Comparison of ENCODE assay signal across 2 cellular contexts in the genomic region with DNA sequence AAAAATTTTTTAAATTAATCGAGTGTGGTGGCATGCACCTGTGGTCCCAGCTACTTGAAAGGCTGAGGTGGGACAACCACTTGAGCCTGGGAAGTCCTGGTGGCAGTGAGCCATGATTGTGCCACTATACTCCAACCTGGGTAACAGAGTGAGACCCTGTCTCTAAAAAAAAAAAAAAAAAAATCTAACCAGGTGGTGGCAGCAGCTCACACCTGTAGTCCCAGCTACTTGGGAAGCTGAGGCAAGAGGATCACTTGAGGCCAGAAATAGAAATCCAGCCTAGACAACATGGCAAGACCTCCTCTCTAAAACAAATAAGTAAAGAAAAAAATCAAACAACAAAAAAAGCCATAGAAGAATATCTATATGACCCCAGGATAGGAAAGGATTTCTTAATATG.
TF ChIP-seq lines count a peak whose summit lies in the region.

No MANE protein-coding gene starts in this region.

TF ChIP-seq in A549, 52 proteins besides CTCF, POLR2A, EP300 and RAD21 (continued from another document):
- TF ChIP-seq, protein P1, sequence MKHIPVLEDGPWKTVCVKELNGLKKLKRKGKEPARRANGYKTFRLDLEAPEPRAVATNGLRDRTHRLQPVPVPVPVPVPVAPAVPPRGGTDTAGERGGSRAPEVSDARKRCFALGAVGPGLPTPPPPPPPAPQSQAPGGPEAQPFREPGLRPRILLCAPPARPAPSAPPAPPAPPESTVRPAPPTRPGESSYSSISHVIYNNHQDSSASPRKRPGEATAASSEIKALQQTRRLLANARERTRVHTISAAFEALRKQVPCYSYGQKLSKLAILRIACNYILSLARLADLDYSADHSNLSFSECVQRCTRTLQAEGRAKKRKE (CRISPR knock-in tag; IDR thresholded peaks at IDR 0.05; ENCODE audit: low read depth), result no peak
- no peak for TF ChIP-seq KDM5A (IDR thresholded peaks at IDR 0.05)
- TF ChIP-seq PHF8 (IDR thresholded peaks at IDR 0.05; ENCODE audit: borderline replicate concordance, low read depth), result no peak
- TF ChIP-seq BHLHE40 (IDR thresholded peaks at IDR 0.05; ENCODE audit: low read depth, low read length), result no peak
- no peak for TF ChIP-seq TFCP2L1 (CRISPR knock-in tag; IDR thresholded peaks at IDR 0.05)
- TF ChIP-seq, protein P2, sequence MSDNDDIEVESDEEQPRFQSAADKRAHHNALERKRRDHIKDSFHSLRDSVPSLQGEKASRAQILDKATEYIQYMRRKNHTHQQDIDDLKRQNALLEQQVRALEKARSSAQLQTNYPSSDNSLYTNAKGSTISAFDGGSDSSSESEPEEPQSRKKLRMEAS (IDR thresholded peaks at IDR 0.05), result no peak
- no peak for TF ChIP-seq ZSCAN20 (CRISPR knock-in tag; IDR thresholded peaks at IDR 0.05)
- TF ChIP-seq, protein P3, sequence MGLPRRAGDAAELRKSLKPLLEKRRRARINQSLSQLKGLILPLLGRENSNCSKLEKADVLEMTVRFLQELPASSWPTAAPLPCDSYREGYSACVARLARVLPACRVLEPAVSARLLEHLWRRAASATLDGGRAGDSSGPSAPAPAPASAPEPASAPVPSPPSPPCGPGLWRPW (IDR thresholded peaks at IDR 0.05), result no peak
- TF ChIP-seq HOXB13 (CRISPR knock-in tag; IDR thresholded peaks at IDR 0.05; ENCODE audit: low read depth), result no peak
- TF ChIP-seq, protein P4, sequence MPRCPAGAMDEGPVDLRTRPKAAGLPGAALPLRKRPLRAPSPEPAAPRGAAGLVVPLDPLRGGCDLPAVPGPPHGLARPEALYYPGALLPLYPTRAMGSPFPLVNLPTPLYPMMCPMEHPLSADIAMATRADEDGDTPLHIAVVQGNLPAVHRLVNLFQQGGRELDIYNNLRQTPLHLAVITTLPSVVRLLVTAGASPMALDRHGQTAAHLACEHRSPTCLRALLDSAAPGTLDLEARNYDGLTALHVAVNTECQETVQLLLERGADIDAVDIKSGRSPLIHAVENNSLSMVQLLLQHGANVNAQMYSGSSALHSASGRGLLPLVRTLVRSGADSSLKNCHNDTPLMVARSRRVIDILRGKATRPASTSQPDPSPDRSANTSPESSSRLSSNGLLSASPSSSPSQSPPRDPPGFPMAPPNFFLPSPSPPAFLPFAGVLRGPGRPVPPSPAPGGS (IDR thresholded peaks at IDR 0.05), result no peak
- no peak for TF ChIP-seq GATA3 (IDR thresholded peaks at IDR 0.05; ENCODE audit: borderline replicate concordance)
- TF ChIP-seq JUNB (IDR thresholded peaks at IDR 0.05), result no peak
- TF ChIP-seq SMC3 (IDR thresholded peaks at IDR 0.05), result no peak
- TF ChIP-seq FOXS1 (CRISPR knock-in tag; IDR thresholded peaks at IDR 0.05), result no peak
- no peak for TF ChIP-seq MAZ (IDR thresholded peaks at IDR 0.05; ENCODE audit: borderline replicate concordance, low read depth, low read length)

TF ChIP-seq in GM23338, 12 proteins besides CTCF, POLR2A, EP300 and RAD21 (continued from another document):
- TF ChIP-seq, protein P5, sequence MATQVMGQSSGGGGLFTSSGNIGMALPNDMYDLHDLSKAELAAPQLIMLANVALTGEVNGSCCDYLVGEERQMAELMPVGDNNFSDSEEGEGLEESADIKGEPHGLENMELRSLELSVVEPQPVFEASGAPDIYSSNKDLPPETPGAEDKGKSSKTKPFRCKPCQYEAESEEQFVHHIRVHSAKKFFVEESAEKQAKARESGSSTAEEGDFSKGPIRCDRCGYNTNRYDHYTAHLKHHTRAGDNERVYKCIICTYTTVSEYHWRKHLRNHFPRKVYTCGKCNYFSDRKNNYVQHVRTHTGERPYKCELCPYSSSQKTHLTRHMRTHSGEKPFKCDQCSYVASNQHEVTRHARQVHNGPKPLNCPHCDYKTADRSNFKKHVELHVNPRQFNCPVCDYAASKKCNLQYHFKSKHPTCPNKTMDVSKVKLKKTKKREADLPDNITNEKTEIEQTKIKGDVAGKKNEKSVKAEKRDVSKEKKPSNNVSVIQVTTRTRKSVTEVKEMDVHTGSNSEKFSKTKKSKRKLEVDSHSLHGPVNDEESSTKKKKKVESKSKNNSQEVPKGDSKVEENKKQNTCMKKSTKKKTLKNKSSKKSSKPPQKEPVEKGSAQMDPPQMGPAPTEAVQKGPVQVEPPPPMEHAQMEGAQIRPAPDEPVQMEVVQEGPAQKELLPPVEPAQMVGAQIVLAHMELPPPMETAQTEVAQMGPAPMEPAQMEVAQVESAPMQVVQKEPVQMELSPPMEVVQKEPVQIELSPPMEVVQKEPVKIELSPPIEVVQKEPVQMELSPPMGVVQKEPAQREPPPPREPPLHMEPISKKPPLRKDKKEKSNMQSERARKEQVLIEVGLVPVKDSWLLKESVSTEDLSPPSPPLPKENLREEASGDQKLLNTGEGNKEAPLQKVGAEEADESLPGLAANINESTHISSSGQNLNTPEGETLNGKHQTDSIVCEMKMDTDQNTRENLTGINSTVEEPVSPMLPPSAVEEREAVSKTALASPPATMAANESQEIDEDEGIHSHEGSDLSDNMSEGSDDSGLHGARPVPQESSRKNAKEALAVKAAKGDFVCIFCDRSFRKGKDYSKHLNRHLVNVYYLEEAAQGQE (IDR thresholded peaks at IDR 0.05; ENCODE audit: unreplicated experiment), result no peak
- TF ChIP-seq STAT1 (IDR thresholded peaks at IDR 0.05; ENCODE audit: unreplicated experiment) (no peak), JUNB (IDR thresholded peaks at IDR 0.05; ENCODE audit: unreplicated experiment) (no peak), EZH2phosphoT487 (IDR thresholded peaks at IDR 0.05; ENCODE audit: unreplicated experiment) (no peak), POLR2AphosphoS5 (IDR thresholded peaks at IDR 0.05; ENCODE audit: low read depth) (no peak), NANOG (IDR thresholded peaks at IDR 0.05; ENCODE audit: borderline replicate concordance) (no peak), CREB1 (CRISPR knock-in tag; IDR thresholded peaks at IDR 0.05; ENCODE audit: low read depth) (no peak)
- TF ChIP-seq, protein P6, sequence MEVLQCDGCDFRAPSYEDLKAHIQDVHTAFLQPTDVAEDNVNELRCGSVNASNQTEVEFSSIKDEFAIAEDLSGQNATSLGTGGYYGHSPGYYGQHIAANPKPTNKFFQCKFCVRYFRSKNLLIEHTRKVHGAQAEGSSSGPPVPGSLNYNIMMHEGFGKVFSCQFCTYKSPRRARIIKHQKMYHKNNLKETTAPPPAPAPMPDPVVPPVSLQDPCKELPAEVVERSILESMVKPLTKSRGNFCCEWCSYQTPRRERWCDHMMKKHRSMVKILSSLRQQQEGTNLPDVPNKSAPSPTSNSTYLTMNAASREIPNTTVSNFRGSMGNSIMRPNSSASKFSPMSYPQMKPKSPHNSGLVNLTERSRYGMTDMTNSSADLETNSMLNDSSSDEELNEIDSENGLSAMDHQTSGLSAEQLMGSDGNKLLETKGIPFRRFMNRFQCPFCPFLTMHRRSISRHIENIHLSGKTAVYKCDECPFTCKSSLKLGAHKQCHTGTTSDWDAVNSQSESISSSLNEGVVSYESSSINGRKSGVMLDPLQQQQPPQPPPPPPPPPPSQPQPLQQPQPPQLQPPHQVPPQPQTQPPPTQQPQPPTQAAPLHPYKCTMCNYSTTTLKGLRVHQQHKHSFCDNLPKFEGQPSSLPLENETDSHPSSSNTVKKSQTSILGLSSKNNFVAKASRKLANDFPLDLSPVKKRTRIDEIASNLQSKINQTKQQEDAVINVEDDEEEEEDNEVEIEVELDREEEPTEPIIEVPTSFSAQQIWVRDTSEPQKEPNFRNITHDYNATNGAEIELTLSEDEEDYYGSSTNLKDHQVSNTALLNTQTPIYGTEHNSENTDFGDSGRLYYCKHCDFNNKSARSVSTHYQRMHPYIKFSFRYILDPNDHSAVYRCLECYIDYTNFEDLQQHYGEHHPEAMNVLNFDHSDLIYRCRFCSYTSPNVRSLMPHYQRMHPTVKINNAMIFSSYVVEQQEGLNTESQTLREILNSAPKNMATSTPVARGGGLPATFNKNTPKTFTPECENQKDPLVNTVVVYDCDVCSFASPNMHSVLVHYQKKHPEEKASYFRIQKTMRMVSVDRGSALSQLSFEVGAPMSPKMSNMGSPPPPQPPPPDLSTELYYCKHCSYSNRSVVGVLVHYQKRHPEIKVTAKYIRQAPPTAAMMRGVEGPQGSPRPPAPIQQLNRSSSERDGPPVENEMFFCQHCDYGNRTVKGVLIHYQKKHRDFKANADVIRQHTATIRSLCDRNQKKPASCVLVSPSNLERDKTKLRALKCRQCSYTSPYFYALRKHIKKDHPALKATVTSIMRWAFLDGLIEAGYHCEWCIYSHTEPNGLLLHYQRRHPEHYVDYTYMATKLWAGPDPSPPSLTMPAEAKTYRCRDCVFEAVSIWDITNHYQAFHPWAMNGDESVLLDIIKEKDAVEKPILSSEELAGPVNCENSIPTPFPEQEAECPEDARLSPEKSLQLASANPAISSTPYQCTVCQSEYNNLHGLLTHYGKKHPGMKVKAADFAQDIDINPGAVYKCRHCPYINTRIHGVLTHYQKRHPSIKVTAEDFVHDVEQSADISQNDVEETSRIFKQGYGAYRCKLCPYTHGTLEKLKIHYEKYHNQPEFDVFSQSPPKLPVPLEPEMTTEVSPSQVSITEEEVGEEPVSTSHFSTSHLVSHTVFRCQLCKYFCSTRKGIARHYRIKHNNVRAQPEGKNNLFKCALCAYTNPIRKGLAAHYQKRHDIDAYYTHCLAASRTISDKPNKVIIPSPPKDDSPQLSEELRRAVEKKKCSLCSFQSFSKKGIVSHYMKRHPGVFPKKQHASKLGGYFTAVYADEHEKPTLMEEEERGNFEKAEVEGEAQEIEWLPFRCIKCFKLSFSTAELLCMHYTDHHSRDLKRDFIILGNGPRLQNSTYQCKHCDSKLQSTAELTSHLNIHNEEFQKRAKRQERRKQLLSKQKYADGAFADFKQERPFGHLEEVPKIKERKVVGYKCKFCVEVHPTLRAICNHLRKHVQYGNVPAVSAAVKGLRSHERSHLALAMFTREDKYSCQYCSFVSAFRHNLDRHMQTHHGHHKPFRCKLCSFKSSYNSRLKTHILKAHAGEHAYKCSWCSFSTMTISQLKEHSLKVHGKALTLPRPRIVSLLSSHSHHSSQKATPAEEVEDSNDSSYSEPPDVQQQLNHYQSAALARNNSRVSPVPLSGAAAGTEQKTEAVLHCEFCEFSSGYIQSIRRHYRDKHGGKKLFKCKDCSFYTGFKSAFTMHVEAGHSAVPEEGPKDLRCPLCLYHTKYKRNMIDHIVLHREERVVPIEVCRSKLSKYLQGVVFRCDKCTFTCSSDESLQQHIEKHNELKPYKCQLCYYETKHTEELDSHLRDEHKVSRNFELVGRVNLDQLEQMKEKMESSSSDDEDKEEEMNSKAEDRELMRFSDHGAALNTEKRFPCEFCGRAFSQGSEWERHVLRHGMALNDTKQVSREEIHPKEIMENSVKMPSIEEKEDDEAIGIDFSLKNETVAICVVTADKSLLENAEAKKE (CRISPR knock-in tag; IDR thresholded peaks at IDR 0.05), result no peak
TF ChIP-seq in GM23338: peak in this region for 0.
